8 cellular contexts compared by ENCODE assay signal in genomic region chr17:29116652-29117439, GRCh38.
DNase-seq lines count a peak whose midpoint lies in the region; ATAC-seq and TF ChIP-seq lines count a peak whose summit lies in the region.

No MANE protein-coding gene starts in this region.

- H3K27ac Mint-ChIP-seq in chondrocyte (ENCODE audit: unreplicated experiment): no peak overlapping the region

- H3K4me3 Mint-ChIP-seq in chondrocyte (ENCODE audit: unreplicated experiment): no peak overlapping the region

- H3K9me3 Mint-ChIP-seq in chondrocyte (ENCODE audit: low read depth): no peaks in the 10 kb centered on the region

- DNase-seq in NK-92 treated with Interleukin-12 subunit alpha and Interleukin-12 subunit beta, amount 100 ng/mL, for 24 hours (lab: John Stamatoyannopoulos, UW): peak; percentile 59
- DNase-seq in NK-92 (lab: John Stamatoyannopoulos, UW; ENCODE audit: unreplicated experiment) (no peak), NCI-H345 (lab: John Stamatoyannopoulos, UW) (peak; percentile 62), chondrocyte (ENCODE audit: low spot score) (no peak), left lobe of liver (ENCODE audit: low spot score) (peak; percentile 75)
- peak; percentile 72 to 75 for DNase-seq in activated CD4-positive, alpha-beta T cell treated with anti-CD3 and anti-CD28 coated beads for 4 hours
- peak; percentile 69 to 87 for DNase-seq in stimulated activated CD4-positive, alpha-beta T cell treated with anti-CD3 and anti-CD28 coated beads, Interleukin-4, amount 100 ng/mL, for 48 hours (ENCODE audit: low read depth in 2 of 2)

- H3K36me3 Mint-ChIP-seq in chondrocyte (ENCODE audit: low read depth): peaks cover 5% of the 10 kb centered on the region

- peaks cover 11% of the 10 kb centered on the region for H3K4me1 Mint-ChIP-seq in chondrocyte (ENCODE audit: low read depth)

- peak; percentile 97 for TF ChIP-seq CTCF in chondrocyte (IDR thresholded peaks at IDR 0.05)

- H3K27me3 Mint-ChIP-seq in chondrocyte (ENCODE audit: low read depth): no peaks in the 10 kb centered on the region

- peak; percentile 61 for ATAC-seq in left lobe of liver
- no peak for ATAC-seq in HG02840 (IDR thresholded peaks at IDR 0.05; ENCODE audit: low FRiP score, unreplicated experiment)

Comparison
In these comparisons a context has a peak if more than half of its experiments do, and no peak if none do; other contexts are left out.
1. DNase-seq: peak in NK-92 treated with Interleukin-12 subunit alpha and Interleukin-12 subunit beta, amount 100 ng/mL, for 24 hours (single experiment), NCI-H345 (single experiment), activated CD4-positive, alpha-beta T cell treated with anti-CD3 and anti-CD28 coated beads for 4 hours (2 of 2), left lobe of liver (single experiment) and stimulated activated CD4-positive, alpha-beta T cell treated with anti-CD3 and anti-CD28 coated beads, Interleukin-4, amount 100 ng/mL, for 48 hours (2 of 2); none in NK-92 (single experiment) and chondrocyte (single experiment).